ENCODE assay signal across 1 cellular context in the genomic region with DNA sequence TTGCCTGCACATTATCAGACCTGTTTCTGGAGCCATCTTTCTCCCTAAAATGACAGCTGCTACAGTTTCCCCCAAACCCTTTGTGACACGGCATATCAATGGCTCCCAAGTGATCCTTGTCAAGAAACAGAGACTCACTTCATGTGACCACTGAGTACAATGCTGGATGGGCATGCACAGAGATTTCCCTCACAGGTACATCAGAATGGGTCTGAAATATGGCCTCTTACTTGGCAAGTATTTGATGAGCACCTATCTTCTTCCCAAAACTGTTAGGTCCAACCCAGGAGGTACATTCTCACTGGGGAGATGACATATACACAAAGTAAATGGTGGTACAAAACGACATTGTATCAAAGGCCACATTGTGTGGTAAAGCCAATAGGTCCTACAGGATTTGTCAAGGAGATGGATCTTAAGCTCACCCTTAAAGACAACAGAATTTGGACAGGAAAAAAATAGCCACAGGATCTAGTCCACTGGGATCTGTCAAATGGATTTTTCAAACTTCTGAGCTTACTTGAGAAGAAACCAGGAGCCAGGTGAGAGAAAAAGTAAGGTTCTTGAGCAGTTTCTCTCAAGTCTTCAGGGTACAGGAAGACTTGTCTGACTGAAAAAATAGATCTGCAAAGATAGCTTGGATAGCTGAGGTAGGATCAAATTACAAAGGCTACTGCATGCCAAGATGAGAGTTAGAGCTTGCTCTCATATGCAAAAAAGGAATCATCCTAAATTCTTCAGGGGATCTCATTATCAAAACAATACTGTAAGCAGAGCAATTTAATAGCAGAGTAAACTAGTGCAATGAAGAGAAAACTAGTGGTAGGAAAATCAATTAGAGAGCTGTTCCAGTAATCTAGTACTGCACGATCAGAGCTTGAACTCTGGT.
TF ChIP-seq lines count a peak whose summit lies in the region.

No MANE protein-coding gene starts in this region.

TF ChIP-seq in HepG2, 621 proteins besides CTCF, POLR2A, EP300 and RAD21:
- no peak for TF ChIP-seq HNF4A (CRISPR knock-in tag; IDR thresholded peaks at IDR 0.05)
- no peak for TF ChIP-seq CHD4 (IDR thresholded peaks at IDR 0.05; ENCODE audit: borderline replicate concordance, low read length)
- TF ChIP-seq ARID2 (CRISPR knock-in tag; IDR thresholded peaks at IDR 0.05; ENCODE audit: borderline replicate concordance): 0 out of 2 replicates have a peak, but pooled peaks have one; percentile 50
- 0 out of 2 replicates have a peak, but pooled peaks have one; percentile 56 for TF ChIP-seq TGIF2 (CRISPR knock-in tag; IDR thresholded peaks at IDR 0.05)
- TF ChIP-seq SMYD3 (CRISPR knock-in tag; IDR thresholded peaks at IDR 0.05): 0 out of 2 replicates have a peak, but pooled peaks have one; percentile 51
- TF ChIP-seq, protein P1, sequence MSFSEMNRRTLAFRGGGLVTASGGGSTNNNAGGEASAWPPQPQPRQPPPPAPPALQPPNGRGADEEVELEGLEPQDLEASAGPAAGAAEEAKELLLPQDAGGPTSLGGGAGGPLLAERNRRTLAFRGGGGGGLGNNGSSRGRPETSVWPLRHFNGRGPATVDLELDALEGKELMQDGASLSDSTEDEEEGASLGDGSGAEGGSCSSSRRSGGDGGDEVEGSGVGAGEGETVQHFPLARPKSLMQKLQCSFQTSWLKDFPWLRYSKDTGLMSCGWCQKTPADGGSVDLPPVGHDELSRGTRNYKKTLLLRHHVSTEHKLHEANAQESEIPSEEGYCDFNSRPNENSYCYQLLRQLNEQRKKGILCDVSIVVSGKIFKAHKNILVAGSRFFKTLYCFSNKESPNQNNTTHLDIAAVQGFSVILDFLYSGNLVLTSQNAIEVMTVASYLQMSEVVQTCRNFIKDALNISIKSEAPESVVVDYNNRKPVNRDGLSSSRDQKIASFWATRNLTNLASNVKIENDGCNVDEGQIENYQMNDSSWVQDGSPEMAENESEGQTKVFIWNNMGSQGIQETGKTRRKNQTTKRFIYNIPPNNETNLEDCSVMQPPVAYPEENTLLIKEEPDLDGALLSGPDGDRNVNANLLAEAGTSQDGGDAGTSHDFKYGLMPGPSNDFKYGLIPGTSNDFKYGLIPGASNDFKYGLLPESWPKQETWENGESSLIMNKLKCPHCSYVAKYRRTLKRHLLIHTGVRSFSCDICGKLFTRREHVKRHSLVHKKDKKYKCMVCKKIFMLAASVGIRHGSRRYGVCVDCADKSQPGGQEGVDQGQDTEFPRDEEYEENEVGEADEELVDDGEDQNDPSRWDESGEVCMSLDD (CRISPR knock-in tag; IDR thresholded peaks at IDR 0.05; ENCODE audit: borderline replicate concordance): no peak
- TF ChIP-seq, protein P2, sequence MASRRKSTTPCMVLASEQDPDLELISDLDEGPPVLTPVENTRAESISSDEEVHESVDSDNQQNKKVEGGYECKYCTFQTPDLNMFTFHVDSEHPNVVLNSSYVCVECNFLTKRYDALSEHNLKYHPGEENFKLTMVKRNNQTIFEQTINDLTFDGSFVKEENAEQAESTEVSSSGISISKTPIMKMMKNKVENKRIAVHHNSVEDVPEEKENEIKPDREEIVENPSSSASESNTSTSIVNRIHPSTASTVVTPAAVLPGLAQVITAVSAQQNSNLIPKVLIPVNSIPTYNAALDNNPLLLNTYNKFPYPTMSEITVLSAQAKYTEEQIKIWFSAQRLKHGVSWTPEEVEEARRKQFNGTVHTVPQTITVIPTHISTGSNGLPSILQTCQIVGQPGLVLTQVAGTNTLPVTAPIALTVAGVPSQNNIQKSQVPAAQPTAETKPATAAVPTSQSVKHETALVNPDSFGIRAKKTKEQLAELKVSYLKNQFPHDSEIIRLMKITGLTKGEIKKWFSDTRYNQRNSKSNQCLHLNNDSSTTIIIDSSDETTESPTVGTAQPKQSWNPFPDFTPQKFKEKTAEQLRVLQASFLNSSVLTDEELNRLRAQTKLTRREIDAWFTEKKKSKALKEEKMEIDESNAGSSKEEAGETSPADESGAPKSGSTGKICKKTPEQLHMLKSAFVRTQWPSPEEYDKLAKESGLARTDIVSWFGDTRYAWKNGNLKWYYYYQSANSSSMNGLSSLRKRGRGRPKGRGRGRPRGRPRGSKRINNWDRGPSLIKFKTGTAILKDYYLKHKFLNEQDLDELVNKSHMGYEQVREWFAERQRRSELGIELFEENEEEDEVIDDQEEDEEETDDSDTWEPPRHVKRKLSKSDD (CRISPR knock-in tag; IDR thresholded peaks at IDR 0.05; ENCODE audit: low read depth): no peak
- TF ChIP-seq SIX4 (CRISPR knock-in tag; IDR thresholded peaks at IDR 0.05): peak; percentile 95
- peak; percentile 93; the same call in 1 of the 2 replicates for TF ChIP-seq SIX1 (CRISPR knock-in tag; IDR thresholded peaks at IDR 0.05; ENCODE audit: borderline replicate concordance)
- 0 out of 2 replicates have a peak, but pooled peaks have one; percentile 27 for TF ChIP-seq ATF1 (CRISPR knock-in tag; IDR thresholded peaks at IDR 0.05)
- 0 out of 2 replicates have a peak, but pooled peaks have one; percentile 23 for TF ChIP-seq ZNF772 (CRISPR knock-in tag; IDR thresholded peaks at IDR 0.05)
- no peak for TF ChIP-seq RFXAP (CRISPR knock-in tag; IDR thresholded peaks at IDR 0.05; ENCODE audit: borderline replicate concordance)
- no peak for TF ChIP-seq GABPA (IDR thresholded peaks at IDR 0.05; ENCODE audit: low read depth, low read length)
- no peak for TF ChIP-seq GABPA (CRISPR knock-in tag; IDR thresholded peaks at IDR 0.05; ENCODE audit: low read depth)
- TF ChIP-seq, protein P3, sequence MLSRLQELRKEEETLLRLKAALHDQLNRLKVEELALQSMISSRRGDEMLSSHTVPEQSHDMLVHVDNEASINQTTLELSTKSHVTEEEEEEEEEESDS (CRISPR knock-in tag; IDR thresholded peaks at IDR 0.05; ENCODE audit: borderline replicate concordance): 0 out of 2 replicates have a peak, but pooled peaks have one; percentile 34
- TF ChIP-seq POLR2G (IDR thresholded peaks at IDR 0.05; ENCODE audit: low read depth, low read length): peak; percentile 46; the same call in 1 of the 2 replicates
- no peak for TF ChIP-seq HCFC1 (IDR thresholded peaks at IDR 0.05; ENCODE audit: low read depth, low read length)
- peak; percentile 95 for TF ChIP-seq RBM22 (optimal IDR thresholded peaks at IDR 0.05; ENCODE audit: low read length)
